21 cellular contexts compared by ENCODE assay signal in the genomic region with DNA sequence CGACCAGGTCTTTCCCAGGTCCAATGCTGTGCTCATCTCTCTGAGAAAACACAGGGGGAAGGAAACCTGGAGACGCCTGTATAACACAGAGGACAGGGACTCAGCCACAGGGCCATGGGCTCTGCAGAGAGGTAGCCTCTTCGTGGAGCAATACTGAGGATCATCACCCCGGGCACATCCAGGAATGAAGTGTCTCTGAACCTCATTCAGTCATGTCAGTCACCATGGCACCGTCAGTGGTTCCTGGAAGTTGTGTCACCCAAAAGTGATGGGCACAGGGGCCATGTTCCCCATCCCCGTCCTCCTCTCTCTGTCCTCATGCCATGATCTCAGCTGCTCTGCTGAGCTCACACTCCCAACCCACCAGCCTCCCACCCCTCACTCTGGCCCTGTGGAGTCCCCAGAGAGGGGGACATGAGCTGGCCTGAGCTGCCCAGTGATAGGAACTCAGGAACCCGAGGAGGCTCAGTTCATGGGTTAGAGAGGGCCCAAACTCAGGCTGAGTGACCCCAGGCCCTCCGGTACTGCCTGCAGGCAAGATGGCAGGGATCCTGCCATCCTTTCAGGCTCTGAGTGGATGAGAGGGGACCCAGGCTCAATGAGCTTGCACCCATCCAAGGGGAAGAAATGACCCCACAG.
"Had no signal": no experiment of that assay in that cellular context is flagged by ENCODE, and none has a peak within 500 bp of the region (broad histone marks: within the 10 kb centered on the region; RNA-seq: fewer than 3 reads in every experiment).

No MANE protein-coding gene starts in this region.

- H3K36me3 ChIP-seq: left ventricle myocardium inferior, neutrophil, right atrium auricular region had no signal

- H3K4me3 ChIP-seq: esophagus squamous epithelium, gastroesophageal sphincter, left ventricle myocardium inferior, lung, right atrium auricular region, testis, tibial nerve had no signal

- ATAC-seq: gastroesophageal sphincter; left cardiac atrium; naive thymus-derived CD4-positive, alpha-beta T cell had no signal

- H3K27me3 ChIP-seq: esophagus squamous epithelium, gastroesophageal sphincter, right atrium auricular region, testis, tibial nerve had no signal

- H3K4me3 Mint-ChIP-seq: central memory CD8-positive, alpha-beta T cell; immature natural killer cell; naive thymus-derived CD4-positive, alpha-beta T cell; nephron progenitor cell; stimulated activated naive CD8-positive, alpha-beta T cell treated with anti-CD3 and anti-CD28 coated beads, Interleukin-15, Interleukin-2, amounts not matched to agents 100 ng/mL and 50 ng/mL, for 24 hours had no signal

- H3K4me1 Mint-ChIP-seq: central memory CD8-positive, alpha-beta T cell; immature natural killer cell had no signal

- H3K36me3 Mint-ChIP-seq: immature natural killer cell had no signal

- H3K27ac Mint-ChIP-seq: immature natural killer cell; naive thymus-derived CD4-positive, alpha-beta T cell; nephron progenitor cell; stimulated activated naive CD8-positive, alpha-beta T cell treated with anti-CD3 and anti-CD28 coated beads, Interleukin-15, Interleukin-2, amounts not matched to agents 100 ng/mL and 50 ng/mL, for 24 hours had no signal

- H3K9me3 Mint-ChIP-seq: central memory CD8-positive, alpha-beta T cell; immature natural killer cell; naive thymus-derived CD4-positive, alpha-beta T cell; nephron progenitor cell; stimulated activated naive CD8-positive, alpha-beta T cell treated with anti-CD3 and anti-CD28 coated beads, Interleukin-15, Interleukin-2, amounts not matched to agents 100 ng/mL and 50 ng/mL, for 24 hours had no signal

- H3K9me3 ChIP-seq: esophagus squamous epithelium, gastroesophageal sphincter, left ventricle myocardium inferior, neutrophil, right atrium auricular region, testis, tibial nerve had no signal

- DNase-seq: effector memory CD4-positive, alpha-beta T cell; esophagus squamous epithelium; foreskin fibroblast; glutamatergic neuron; immature natural killer cell; kidney; left cardiac atrium; left ventricle myocardium inferior; mesenchymal stem cell; naive thymus-derived CD4-positive, alpha-beta T cell; nephron progenitor cell; small intestine; stimulated activated CD4-positive, alpha-beta T cell treated with anti-CD3 and anti-CD28 coated beads, Interleukin-2, amount 100 ng/mL, for 48 hours; testis had no signal

- H3K4me1 ChIP-seq: left ventricle myocardium inferior, right atrium auricular region had no signal

- H3K27ac ChIP-seq: esophagus squamous epithelium, gastroesophageal sphincter, left ventricle myocardium inferior, neutrophil, right atrium auricular region, testis, tibial nerve had no signal
